15 cellular contexts compared by ENCODE assay signal in the genomic region with DNA sequence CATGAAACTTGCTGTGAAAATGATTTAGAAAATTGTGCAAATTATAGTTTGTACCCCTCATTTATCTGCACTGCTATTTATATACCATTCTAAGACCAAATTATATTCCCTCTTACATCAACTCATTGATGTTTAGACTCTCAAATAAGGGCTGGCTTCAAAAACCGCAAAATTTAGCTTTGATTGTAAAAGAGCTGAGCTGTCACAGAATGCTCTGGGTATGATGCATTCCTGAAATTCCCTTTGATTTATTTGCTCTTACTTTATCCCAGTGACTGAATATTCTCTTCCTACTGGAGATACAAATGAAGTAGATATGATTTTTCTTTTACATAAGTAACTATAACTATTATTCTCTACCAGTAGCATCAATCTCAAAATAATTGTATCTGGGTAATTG.
DNase-seq lines count a peak whose midpoint lies in the region; ATAC-seq and TF ChIP-seq lines count a peak whose summit lies in the region.
"Had no signal": no experiment of that assay in that cellular context is flagged by ENCODE, and none has a peak within 500 bp of the region (broad histone marks: within the 10 kb centered on the region; RNA-seq: fewer than 3 reads in every experiment).

No MANE protein-coding gene starts in this region.

- WGBS in mesendoderm (ENCODE audit: extremely low coverage, insufficient coverage, low lambda C conversion rate): no CpG with 5 or more reads among the region's 1 CpG

- H3K36me3 Mint-ChIP-seq in mesothelial cell of epicardium: no peaks in the 10 kb centered on the region
- H3K36me3 Mint-ChIP-seq in T-helper 17 cell (ENCODE audit: low read depth): peaks cover 2% of the 10 kb centered on the region
- H3K36me3 Mint-ChIP-seq: naive B cell, T-cell had no signal

- H3K4me2 ChIP-seq in mesendoderm (ENCODE audit: low read length): no peak overlapping the region

- no peak overlapping the region for H2BK15ac ChIP-seq in mesendoderm (replicated peaks; ENCODE audit: low read depth)

- DNase-seq in EH (ENCODE audit: low read depth) (peak; percentile 64), NCI-H2227 treated with DMSO at 0.1 percent for 48 hours (lab: John Stamatoyannopoulos, UW) (peak; percentile 41), choroid plexus epithelial cell (ENCODE audit: low read depth) (peak; percentile 68), mesendoderm (peak; percentile 2), mesothelial cell of epicardium (ENCODE audit: low spot score in 2 of 2, unreplicated experiment in 2 of 2) (no peak), T-helper 17 cell (no peak)
- DNase-seq: dorsolateral prefrontal cortex, left ventricle myocardium superior, MM.1S, naive B cell, NCI-H2081 treated with DMSO at 0.1 percent for 48 hours, T-cell had no signal

- no peak overlapping the region for H2BK5ac ChIP-seq in mesendoderm (ENCODE audit: low read length)

- no peak overlapping the region for H3K4ac ChIP-seq in mesendoderm (ENCODE audit: low read depth, low read length)

- H3K27ac ChIP-seq in mesendoderm (ENCODE audit: low read depth, low read length): no peak overlapping the region
- H3K27ac ChIP-seq: dorsolateral prefrontal cortex had no signal

- H3K18ac ChIP-seq in mesendoderm (ENCODE audit: low read length): no peak overlapping the region

- H3K9me3 Mint-ChIP-seq in mesothelial cell of epicardium: peaks cover 4% of the 10 kb centered on the region

- H4K8ac ChIP-seq in mesendoderm (ENCODE audit: low read depth, low read length): no peak overlapping the region

- H3K4me1 ChIP-seq in mesendoderm (ENCODE audit: control insufficient read depth, low read depth, low read length): no peaks in the 10 kb centered on the region

- no peak overlapping the region for H3K9ac ChIP-seq in mesendoderm (ENCODE audit: low read length)

- H2BK120ac ChIP-seq in mesendoderm (ENCODE audit: low read depth, low read length): no peak overlapping the region

- H2AK5ac ChIP-seq in mesendoderm (ENCODE audit: low read length): no peak overlapping the region

- H3K79me1 ChIP-seq in mesendoderm (ENCODE audit: low read length): no peaks in the 10 kb centered on the region

- H3K4me3 Mint-ChIP-seq in mesothelial cell of epicardium (no peak overlapping the region), T-helper 17 cell (no peak overlapping the region)
- H3K4me3 Mint-ChIP-seq: B cell, naive B cell, T-cell had no signal

- no peaks in the 10 kb centered on the region for H3K79me2 ChIP-seq in mesendoderm (ENCODE audit: control insufficient read depth, insufficient read depth, low read length)

- TF ChIP-seq CTCF in choroid plexus epithelial cell (conservative IDR thresholded peaks at IDR 0.05; ENCODE audit: low read depth, low read length) (no peak), mesothelial cell of epicardium (IDR thresholded peaks at IDR 0.05; ENCODE audit: unreplicated experiment) (no peak)

- H3K4me3 ChIP-seq in choroid plexus epithelial cell (ENCODE audit: low read depth, low read length) (no peak overlapping the region), mesendoderm (ENCODE audit: low read length) (no peak overlapping the region)
- H3K4me3 ChIP-seq: dorsolateral prefrontal cortex had no signal

- H3K27me3 Mint-ChIP-seq in mesothelial cell of epicardium (ENCODE audit: low read depth): peaks cover 4% of the 10 kb centered on the region
- H3K27me3 Mint-ChIP-seq in T-helper 17 cell: peaks cover 10% of the 10 kb centered on the region
- H3K27me3 Mint-ChIP-seq: B cell, naive B cell, T-cell had no signal

- H3K23ac ChIP-seq in mesendoderm (ENCODE audit: low read length): no peak overlapping the region

- no peaks in the 10 kb centered on the region for H3K36me3 ChIP-seq in mesendoderm (ENCODE audit: control insufficient read depth, insufficient read depth, low read length)

- H3K27me3 ChIP-seq in mesendoderm (ENCODE audit: insufficient read depth, low read length, poor library complexity): no peaks in the 10 kb centered on the region
- H3K27me3 ChIP-seq: dorsolateral prefrontal cortex had no signal

- ATAC-seq in HG02870 (IDR thresholded peaks at IDR 0.05; ENCODE audit: unreplicated experiment) (no peak), T-helper 17 cell (no peak), HG03571 (IDR thresholded peaks at IDR 0.05; ENCODE audit: unreplicated experiment) (no peak)
- ATAC-seq: left ventricle myocardium superior, T-cell had no signal

- no peaks in the 10 kb centered on the region for H3K9me3 ChIP-seq in T-helper 17 cell (ENCODE audit: control insufficient read depth, low read length, poor library complexity, severe bottlenecking)

- H3K4me1 Mint-ChIP-seq in mesothelial cell of epicardium (no peaks in the 10 kb centered on the region), T-helper 17 cell (no peaks in the 10 kb centered on the region)
- H3K4me1 Mint-ChIP-seq: B cell, naive B cell, T-cell had no signal

- H3K27ac Mint-ChIP-seq in mesothelial cell of epicardium: no peak overlapping the region
- no peak overlapping the region for H3K27ac Mint-ChIP-seq in T-helper 17 cell
- H3K27ac Mint-ChIP-seq: B cell, naive B cell, T-cell had no signal

- no peak overlapping the region for H3K56ac ChIP-seq in mesendoderm (ENCODE audit: low read length)

- H4K5ac ChIP-seq in mesendoderm (ENCODE audit: low read length): no peak overlapping the region

Comparison
In these comparisons a context has a peak if more than half of its experiments do, and no peak if none do; other contexts are left out.
1. DNase-seq: peak in EH (single experiment), NCI-H2227 treated with DMSO at 0.1 percent for 48 hours (single experiment), choroid plexus epithelial cell (single experiment) and mesendoderm (single experiment); none in mesothelial cell of epicardium (0 of 2) and T-helper 17 cell (0 of 3).